In the genomic region with DNA sequence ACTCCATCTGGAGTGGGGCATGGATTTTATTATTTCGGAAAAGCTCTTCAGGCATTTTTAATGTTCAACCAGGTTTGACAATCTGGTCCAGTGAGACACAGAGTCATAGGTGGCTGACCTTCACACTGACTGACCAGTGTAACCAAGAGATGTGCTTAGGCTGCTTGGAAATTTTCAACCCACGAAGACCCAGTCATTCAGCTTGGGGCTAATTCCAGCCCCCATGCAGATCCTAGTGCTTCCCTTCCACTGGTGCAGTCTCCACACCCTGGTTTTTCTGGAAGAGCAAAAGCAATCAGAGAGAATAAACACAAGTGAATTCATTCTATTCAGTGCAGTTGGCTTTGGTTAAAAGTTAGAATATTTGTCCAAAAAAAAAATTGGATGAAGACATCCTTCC, we compare ENCODE assay signal across 31 cellular contexts.
"Had no signal": no experiment of that assay in that cellular context is flagged by ENCODE, and none has a peak within 500 bp of the region (broad histone marks: within the 10 kb centered on the region; RNA-seq: fewer than 3 reads in every experiment).

No MANE protein-coding gene starts in this region.

- H3K4me3 ChIP-seq: adrenal gland, body of pancreas, breast epithelium had no signal

- DNase-seq: activated B cell treated with CpG ODN at 0.5 μM for 24 hours; activated CD4-positive, alpha-beta memory T cell treated with anti-CD3 and anti-CD28 coated beads for 36 hours; activated CD4-positive, alpha-beta T cell treated with anti-CD3 and anti-CD28 coated beads for 4 hours; activated CD4-positive, alpha-beta T cell treated with anti-CD3 and anti-CD28 coated beads, Interleukin-2, amount 10 ng/mL, durations not matched to agents 24 days and 14 days; activated CD4-positive, alpha-beta T cell treated with anti-CD3 and anti-CD28 coated beads, Interleukin-2, amount 50 U/mL, for 1 hour; activated CD4-positive, alpha-beta T cell treated with anti-CD3 and anti-CD28 coated beads, Interleukin-2, amount 50 U/mL, for 4 hours; activated CD4-positive, CD25-positive, alpha-beta regulatory T cell treated with anti-CD3 and anti-CD28 coated beads, Interleukin-2, amount 50 U/mL, for 72 hours; activated CD8-positive, alpha-beta memory T cell treated with anti-CD3 and anti-CD28 coated beads, Interleukin-2, amount 50 U/mL, for 4 hours; activated CD8-positive, alpha-beta T cell treated with anti-CD3 and anti-CD28 coated beads for 36 hours; activated effector memory CD4-positive, alpha-beta T cell treated with anti-CD3 and anti-CD28 coated beads, Interleukin-2, amount 50 U/mL, for 16 hours; activated gamma-delta T cell treated with Interleukin-2 at 50 U/mL for 16 hours; activated naive CD4-positive, alpha-beta T cell; activated naive CD4-positive, alpha-beta T cell treated with anti-CD3 and anti-CD28 coated beads for 36 hours; activated naive CD4-positive, alpha-beta T cell treated with anti-CD3 and anti-CD28 coated beads, Interleukin-2, amount 50 U/mL, for 16 hours; activated naive CD8-positive, alpha-beta T cell treated with anti-CD3 and anti-CD28 coated beads for 36 hours; activated T-cell treated with anti-CD3 and anti-CD28 coated beads for 4 hours; activated T-cell treated with anti-CD3 and anti-CD28 coated beads, Interleukin-2, amount 50 U/mL, for 1 hour; activated T-cell treated with anti-CD3 and anti-CD28 coated beads, Interleukin-2, amount 50 U/mL, for 4 hours; activated T-cell treated with anti-CD3 and anti-CD28 coated beads, Interleukin-2, amount 50 U/mL, for 72 hours; adrenal gland; amniotic stem cell; aorta; body of pancreas; brain microvascular endothelial cell; central memory CD4-positive, alpha-beta T cell; T-helper 1 cell; T-helper 2 cell; T-helper 9 cell had no signal

- H3K27me3 ChIP-seq: adrenal gland, body of pancreas, brain microvascular endothelial cell, breast epithelium had no signal

- H3K36me3 ChIP-seq: adrenal gland, brain microvascular endothelial cell, breast epithelium had no signal

- ATAC-seq: activated CD8-positive, alpha-beta T cell treated with anti-CD3 and anti-CD28 coated beads for 36 hours; activated naive CD4-positive, alpha-beta T cell treated with anti-CD3 and anti-CD28 coated beads, Interleukin-2, amount 50 U/mL, for 72 hours; activated T-cell treated with anti-CD3 and anti-CD28 coated beads, Interleukin-2, amount 50 U/mL, for 4 hours; activated T-cell treated with anti-CD3 and anti-CD28 coated beads, Interleukin-2, amount 50 U/mL, for 72 hours; activated T-helper 17 cell treated with anti-CD3 and anti-CD28 coated beads, Interleukin-2, amount 50 U/mL, for 72 hours; body of pancreas had no signal
